ENCODE assay signal across 3 cellular contexts in genomic region chr14:44528180-44528579, GRCh38.
A peak's percentile ranks its signal among the peaks of the same experiment; 100 is the strongest.
TF ChIP-seq lines count a peak whose summit lies in the region.

No MANE protein-coding gene starts in this region.

TF ChIP-seq in HepG2, 621 proteins besides CTCF, POLR2A, EP300 and RAD21 (continues in another document):
- TF ChIP-seq ZFY (CRISPR knock-in tag; IDR thresholded peaks at IDR 0.05) (no peak), SP140L (CRISPR knock-in tag; IDR thresholded peaks at IDR 0.05; ENCODE audit: borderline replicate concordance) (no peak), MAFK (conservative IDR thresholded peaks at IDR 0.05 in 1 of 2, IDR thresholded peaks at IDR 0.05 in 1 of 2; ENCODE audit: low read length in 2 of 2) (peak; percentile 48 to 85), FOXO4 (CRISPR knock-in tag; conservative IDR thresholded peaks at IDR 0.05) (no peak), IRF2 (CRISPR knock-in tag; IDR thresholded peaks at IDR 0.05) (no peak), GLMP (CRISPR knock-in tag; IDR thresholded peaks at IDR 0.05; ENCODE audit: borderline replicate concordance) (no peak), KMT2A (CRISPR knock-in tag; IDR thresholded peaks at IDR 0.05) (no peak), MAFF (IDR thresholded peaks at IDR 0.05; ENCODE audit: low read depth, low read length) (peak; percentile 73), ZBTB2 (CRISPR knock-in tag; IDR thresholded peaks at IDR 0.05; ENCODE audit: low read depth) (no peak), GMEB1 (CRISPR knock-in tag; IDR thresholded peaks at IDR 0.05; ENCODE audit: borderline replicate concordance) (no peak), ZBTB21 (CRISPR knock-in tag; IDR thresholded peaks at IDR 0.05) (no peak)

TF ChIP-seq in IMR-90, 13 proteins besides CTCF, POLR2A, EP300 and RAD21:
- TF ChIP-seq RCOR1 (IDR thresholded peaks at IDR 0.05; ENCODE audit: insufficient replicate concordance, low read length) = no peak
- TF ChIP-seq USF2 (IDR thresholded peaks at IDR 0.05; ENCODE audit: low read depth, low read length) = no peak
- no peak for TF ChIP-seq NFE2L2 (IDR thresholded peaks at IDR 0.05; ENCODE audit: low read depth, low read length)
- no peak for TF ChIP-seq CHD1 (IDR thresholded peaks at IDR 0.05; ENCODE audit: low read depth, low read length)
- TF ChIP-seq RFX5 (IDR thresholded peaks at IDR 0.05; ENCODE audit: low read depth, low read length) = no peak
- TF ChIP-seq MAFK (IDR thresholded peaks at IDR 0.05; ENCODE audit: low read depth, low read length) = peak; percentile 77

TF ChIP-seq in K562, 482 proteins besides CTCF, POLR2A, EP300 and RAD21:
- TF ChIP-seq ATF6 (CRISPR knock-in tag; IDR thresholded peaks at IDR 0.05) (no peak), MAFK (IDR thresholded peaks at IDR 0.05; ENCODE audit: low read length) (peak; percentile 46; the same call in 1 of the 2 replicates), ZNF316 (IDR thresholded peaks at IDR 0.05) (peak; percentile 62), MAFF (IDR thresholded peaks at IDR 0.05; ENCODE audit: low read length) (peak; percentile 35; the same call in 1 of the 2 replicates), C11orf30 (IDR thresholded peaks at IDR 0.05; ENCODE audit: low read depth) (peak; percentile 16; the same call in 1 of the 2 replicates), POLR2B (IDR thresholded peaks at IDR 0.05; ENCODE audit: low read depth, partially characterized antibody) (no peak), MAFG (tag; conservative IDR thresholded peaks at IDR 0.05) (peak; percentile 21; the same call in 1 of the 2 replicates)
